ENCODE assay signal across 1 cellular context in the genomic region with DNA sequence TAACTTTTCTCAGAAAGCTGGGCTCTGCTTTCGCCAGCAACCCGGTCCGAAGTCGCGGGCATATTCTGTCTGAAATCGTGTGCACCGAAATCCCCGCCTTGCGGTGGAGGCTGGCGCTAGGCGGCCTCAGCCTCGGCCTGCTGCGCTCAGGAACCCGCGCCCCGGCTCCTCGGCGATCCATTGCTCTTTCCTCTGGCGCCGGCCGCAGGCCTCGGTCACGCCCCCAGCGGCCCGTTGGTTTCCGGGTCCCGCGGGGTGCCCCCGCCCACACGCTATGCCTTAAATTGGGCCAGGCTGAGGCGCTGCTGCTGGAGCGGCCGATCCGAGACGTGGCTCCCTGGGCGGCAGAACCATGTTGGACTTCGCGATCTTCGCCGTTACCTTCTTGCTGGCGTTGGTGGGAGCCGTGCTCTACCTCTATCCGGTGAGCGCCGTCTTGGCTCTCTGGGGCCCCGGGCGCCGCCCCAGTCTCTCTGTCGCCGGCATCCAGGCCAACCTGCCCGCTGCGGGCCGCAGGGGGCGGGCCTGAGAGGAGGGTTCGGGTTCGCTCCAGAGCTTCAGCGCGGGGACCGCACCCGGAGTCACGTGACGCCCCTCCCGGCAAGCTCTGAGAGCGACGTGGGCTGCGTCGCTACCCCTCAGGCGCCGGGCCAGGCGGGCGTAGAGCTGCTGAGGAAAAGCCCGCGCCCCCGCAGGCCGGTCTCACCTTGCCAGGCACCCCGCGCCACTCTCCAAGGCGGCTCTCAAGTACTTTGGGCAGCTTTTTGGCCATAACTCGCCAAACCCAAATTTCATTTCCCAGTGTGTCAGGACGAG.
A peak's percentile ranks its signal among the peaks of the same experiment; 100 is the strongest.
TF ChIP-seq lines count a peak whose summit lies in the region.

A gene with protein sequence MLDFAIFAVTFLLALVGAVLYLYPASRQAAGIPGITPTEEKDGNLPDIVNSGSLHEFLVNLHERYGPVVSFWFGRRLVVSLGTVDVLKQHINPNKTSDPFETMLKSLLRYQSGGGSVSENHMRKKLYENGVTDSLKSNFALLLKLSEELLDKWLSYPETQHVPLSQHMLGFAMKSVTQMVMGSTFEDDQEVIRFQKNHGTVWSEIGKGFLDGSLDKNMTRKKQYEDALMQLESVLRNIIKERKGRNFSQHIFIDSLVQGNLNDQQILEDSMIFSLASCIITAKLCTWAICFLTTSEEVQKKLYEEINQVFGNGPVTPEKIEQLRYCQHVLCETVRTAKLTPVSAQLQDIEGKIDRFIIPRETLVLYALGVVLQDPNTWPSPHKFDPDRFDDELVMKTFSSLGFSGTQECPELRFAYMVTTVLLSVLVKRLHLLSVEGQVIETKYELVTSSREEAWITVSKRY (plus strand): TSS at position 308 of the 816 bp plus-strand sequence. CDS start 45 bp downstream, at position 353.

TF ChIP-seq in HepG2, 621 proteins besides CTCF, POLR2A, EP300 and RAD21 (continued from another document and continues in another):
- TF ChIP-seq, protein P1, sequence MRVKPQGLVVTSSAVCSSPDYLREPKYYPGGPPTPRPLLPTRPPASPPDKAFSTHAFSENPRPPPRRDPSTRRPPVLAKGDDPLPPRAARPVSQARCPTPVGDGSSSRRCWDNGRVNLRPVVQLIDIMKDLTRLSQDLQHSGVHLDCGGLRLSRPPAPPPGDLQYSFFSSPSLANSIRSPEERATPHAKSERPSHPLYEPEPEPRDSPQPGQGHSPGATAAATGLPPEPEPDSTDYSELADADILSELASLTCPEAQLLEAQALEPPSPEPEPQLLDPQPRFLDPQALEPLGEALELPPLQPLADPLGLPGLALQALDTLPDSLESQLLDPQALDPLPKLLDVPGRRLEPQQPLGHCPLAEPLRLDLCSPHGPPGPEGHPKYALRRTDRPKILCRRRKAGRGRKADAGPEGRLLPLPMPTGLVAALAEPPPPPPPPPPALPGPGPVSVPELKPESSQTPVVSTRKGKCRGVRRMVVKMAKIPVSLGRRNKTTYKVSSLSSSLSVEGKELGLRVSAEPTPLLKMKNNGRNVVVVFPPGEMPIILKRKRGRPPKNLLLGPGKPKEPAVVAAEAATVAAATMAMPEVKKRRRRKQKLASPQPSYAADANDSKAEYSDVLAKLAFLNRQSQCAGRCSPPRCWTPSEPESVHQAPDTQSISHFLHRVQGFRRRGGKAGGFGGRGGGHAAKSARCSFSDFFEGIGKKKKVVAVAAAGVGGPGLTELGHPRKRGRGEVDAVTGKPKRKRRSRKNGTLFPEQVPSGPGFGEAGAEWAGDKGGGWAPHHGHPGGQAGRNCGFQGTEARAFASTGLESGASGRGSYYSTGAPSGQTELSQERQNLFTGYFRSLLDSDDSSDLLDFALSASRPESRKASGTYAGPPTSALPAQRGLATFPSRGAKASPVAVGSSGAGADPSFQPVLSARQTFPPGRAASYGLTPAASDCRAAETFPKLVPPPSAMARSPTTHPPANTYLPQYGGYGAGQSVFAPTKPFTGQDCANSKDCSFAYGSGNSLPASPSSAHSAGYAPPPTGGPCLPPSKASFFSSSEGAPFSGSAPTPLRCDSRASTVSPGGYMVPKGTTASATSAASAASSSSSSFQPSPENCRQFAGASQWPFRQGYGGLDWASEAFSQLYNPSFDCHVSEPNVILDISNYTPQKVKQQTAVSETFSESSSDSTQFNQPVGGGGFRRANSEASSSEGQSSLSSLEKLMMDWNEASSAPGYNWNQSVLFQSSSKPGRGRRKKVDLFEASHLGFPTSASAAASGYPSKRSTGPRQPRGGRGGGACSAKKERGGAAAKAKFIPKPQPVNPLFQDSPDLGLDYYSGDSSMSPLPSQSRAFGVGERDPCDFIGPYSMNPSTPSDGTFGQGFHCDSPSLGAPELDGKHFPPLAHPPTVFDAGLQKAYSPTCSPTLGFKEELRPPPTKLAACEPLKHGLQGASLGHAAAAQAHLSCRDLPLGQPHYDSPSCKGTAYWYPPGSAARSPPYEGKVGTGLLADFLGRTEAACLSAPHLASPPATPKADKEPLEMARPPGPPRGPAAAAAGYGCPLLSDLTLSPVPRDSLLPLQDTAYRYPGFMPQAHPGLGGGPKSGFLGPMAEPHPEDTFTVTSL (CRISPR knock-in tag; IDR thresholded peaks at IDR 0.05; ENCODE audit: borderline replicate concordance) = no peak; the same call in 1 of the 2 replicates
- TF ChIP-seq ZBTB7A (CRISPR knock-in tag; IDR thresholded peaks at IDR 0.05) (peak; percentile 91), EED (CRISPR knock-in tag; IDR thresholded peaks at IDR 0.05) (peak; percentile 20), HNRNPLL (IDR thresholded peaks at IDR 0.05; ENCODE audit: low read depth, low read length, poor library complexity, severe bottlenecking) (peak; percentile 90), RAD51 (IDR thresholded peaks at IDR 0.05; ENCODE audit: borderline replicate concordance) (peak; percentile 98), SOX6 (IDR thresholded peaks at IDR 0.05) (no peak), SOX6 (CRISPR knock-in tag; IDR thresholded peaks at IDR 0.05) (peak; percentile 91), YY1 (IDR thresholded peaks at IDR 0.05; ENCODE audit: insufficient read depth, insufficient replicate concordance, low read depth, low read length) (peak; percentile 87), PHB2 (IDR thresholded peaks at IDR 0.05; ENCODE audit: partially characterized antibody) (no peak), ZNF547 (CRISPR knock-in tag; IDR thresholded peaks at IDR 0.05) (peak; percentile 99), KAT8 (CRISPR knock-in tag; IDR thresholded peaks at IDR 0.05) (peak; percentile 97), SNRNP70 (IDR thresholded peaks at IDR 0.05; ENCODE audit: low read depth, low read length) (no peak), NFKB2 (CRISPR knock-in tag; IDR thresholded peaks at IDR 0.05; ENCODE audit: borderline replicate concordance) (peak; percentile 91; the same call in 1 of the 2 replicates), ZMYM3 (CRISPR knock-in tag; IDR thresholded peaks at IDR 0.05) (peak; percentile 96), ZNF510 (CRISPR knock-in tag; IDR thresholded peaks at IDR 0.05; ENCODE audit: low read depth) (peak; percentile 85; the same call in 1 of the 2 replicates), ZNF570 (CRISPR knock-in tag; IDR thresholded peaks at IDR 0.05; ENCODE audit: borderline replicate concordance) (peak; percentile 35; the same call in 1 of the 2 replicates), AKAP8 (CRISPR knock-in tag; IDR thresholded peaks at IDR 0.05) (peak; percentile 75; the same call in 1 of the 2 replicates), KLF16 (CRISPR knock-in tag; IDR thresholded peaks at IDR 0.05) (peak in 1 of 2 experiments; percentile 98; a peak in 2 of 4 replicates), EHMT2 (IDR thresholded peaks at IDR 0.05; ENCODE audit: borderline replicate concordance, low read depth, low read length) (no peak), HNRNPH1 (optimal IDR thresholded peaks at IDR 0.05; ENCODE audit: low read depth, low read length) (no peak), ZNF441 (CRISPR knock-in tag; IDR thresholded peaks at IDR 0.05; ENCODE audit: borderline replicate concordance) (peak; percentile 80), GPN1 (CRISPR knock-in tag; IDR thresholded peaks at IDR 0.05; ENCODE audit: borderline replicate concordance) (no peak), NCOA2 (CRISPR knock-in tag; IDR thresholded peaks at IDR 0.05) (peak; percentile 17; the same call in 1 of the 2 replicates), RBFOX2 (IDR thresholded peaks at IDR 0.05; ENCODE audit: low read depth, low read length) (peak; percentile 99), JDP2 (CRISPR knock-in tag; IDR thresholded peaks at IDR 0.05; ENCODE audit: borderline replicate concordance) (no peak; the same call in 1 of the 2 replicates), DPF2 (CRISPR knock-in tag; IDR thresholded peaks at IDR 0.05; ENCODE audit: borderline replicate concordance, low read depth) (no peak), REPIN1 (CRISPR knock-in tag; IDR thresholded peaks at IDR 0.05; ENCODE audit: borderline replicate concordance, low read depth) (peak; percentile 94)
- TF ChIP-seq, protein P2, sequence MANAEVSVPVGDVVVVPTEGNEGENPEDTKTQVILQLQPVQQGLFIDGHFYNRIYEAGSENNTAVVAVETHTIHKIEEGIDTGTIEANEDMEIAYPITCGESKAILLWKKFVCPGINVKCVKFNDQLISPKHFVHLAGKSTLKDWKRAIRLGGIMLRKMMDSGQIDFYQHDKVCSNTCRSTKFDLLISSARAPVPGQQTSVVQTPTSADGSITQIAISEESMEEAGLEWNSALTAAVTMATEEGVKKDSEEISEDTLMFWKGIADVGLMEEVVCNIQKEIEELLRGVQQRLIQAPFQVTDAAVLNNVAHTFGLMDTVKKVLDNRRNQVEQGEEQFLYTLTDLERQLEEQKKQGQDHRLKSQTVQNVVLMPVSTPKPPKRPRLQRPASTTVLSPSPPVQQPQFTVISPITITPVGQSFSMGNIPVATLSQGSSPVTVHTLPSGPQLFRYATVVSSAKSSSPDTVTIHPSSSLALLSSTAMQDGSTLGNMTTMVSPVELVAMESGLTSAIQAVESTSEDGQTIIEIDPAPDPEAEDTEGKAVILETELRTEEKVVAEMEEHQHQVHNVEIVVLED (CRISPR knock-in tag; IDR thresholded peaks at IDR 0.05; ENCODE audit: borderline replicate concordance) = peak; percentile 96
- TF ChIP-seq, protein P3, sequence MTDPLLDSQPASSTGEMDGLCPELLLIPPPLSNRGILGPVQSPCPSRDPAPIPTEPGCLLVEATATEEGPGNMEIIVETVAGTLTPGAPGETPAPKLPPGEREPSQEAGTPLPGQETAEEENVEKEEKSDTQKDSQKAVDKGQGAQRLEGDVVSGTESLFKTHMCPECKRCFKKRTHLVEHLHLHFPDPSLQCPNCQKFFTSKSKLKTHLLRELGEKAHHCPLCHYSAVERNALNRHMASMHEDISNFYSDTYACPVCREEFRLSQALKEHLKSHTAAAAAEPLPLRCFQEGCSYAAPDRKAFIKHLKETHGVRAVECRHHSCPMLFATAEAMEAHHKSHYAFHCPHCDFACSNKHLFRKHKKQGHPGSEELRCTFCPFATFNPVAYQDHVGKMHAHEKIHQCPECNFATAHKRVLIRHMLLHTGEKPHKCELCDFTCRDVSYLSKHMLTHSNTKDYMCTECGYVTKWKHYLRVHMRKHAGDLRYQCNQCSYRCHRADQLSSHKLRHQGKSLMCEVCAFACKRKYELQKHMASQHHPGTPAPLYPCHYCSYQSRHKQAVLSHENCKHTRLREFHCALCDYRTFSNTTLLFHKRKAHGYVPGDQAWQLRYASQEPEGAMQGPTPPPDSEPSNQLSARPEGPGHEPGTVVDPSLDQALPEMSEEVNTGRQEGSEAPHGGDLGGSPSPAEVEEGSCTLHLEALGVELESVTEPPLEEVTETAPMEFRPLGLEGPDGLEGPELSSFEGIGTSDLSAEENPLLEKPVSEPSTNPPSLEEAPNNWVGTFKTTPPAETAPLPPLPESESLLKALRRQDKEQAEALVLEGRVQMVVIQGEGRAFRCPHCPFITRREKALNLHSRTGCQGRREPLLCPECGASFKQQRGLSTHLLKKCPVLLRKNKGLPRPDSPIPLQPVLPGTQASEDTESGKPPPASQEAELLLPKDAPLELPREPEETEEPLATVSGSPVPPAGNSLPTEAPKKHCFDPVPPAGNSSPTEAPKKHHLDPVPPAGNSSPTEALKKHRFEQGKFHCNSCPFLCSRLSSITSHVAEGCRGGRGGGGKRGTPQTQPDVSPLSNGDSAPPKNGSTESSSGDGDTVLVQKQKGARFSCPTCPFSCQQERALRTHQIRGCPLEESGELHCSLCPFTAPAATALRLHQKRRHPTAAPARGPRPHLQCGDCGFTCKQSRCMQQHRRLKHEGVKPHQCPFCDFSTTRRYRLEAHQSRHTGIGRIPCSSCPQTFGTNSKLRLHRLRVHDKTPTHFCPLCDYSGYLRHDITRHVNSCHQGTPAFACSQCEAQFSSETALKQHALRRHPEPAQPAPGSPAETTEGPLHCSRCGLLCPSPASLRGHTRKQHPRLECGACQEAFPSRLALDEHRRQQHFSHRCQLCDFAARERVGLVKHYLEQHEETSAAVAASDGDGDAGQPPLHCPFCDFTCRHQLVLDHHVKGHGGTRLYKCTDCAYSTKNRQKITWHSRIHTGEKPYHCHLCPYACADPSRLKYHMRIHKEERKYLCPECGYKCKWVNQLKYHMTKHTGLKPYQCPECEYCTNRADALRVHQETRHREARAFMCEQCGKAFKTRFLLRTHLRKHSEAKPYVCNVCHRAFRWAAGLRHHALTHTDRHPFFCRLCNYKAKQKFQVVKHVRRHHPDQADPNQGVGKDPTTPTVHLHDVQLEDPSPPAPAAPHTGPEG (CRISPR knock-in tag; IDR thresholded peaks at IDR 0.05) = no peak; the same call in none of the 2 replicates
- TF ChIP-seq, protein P4, sequence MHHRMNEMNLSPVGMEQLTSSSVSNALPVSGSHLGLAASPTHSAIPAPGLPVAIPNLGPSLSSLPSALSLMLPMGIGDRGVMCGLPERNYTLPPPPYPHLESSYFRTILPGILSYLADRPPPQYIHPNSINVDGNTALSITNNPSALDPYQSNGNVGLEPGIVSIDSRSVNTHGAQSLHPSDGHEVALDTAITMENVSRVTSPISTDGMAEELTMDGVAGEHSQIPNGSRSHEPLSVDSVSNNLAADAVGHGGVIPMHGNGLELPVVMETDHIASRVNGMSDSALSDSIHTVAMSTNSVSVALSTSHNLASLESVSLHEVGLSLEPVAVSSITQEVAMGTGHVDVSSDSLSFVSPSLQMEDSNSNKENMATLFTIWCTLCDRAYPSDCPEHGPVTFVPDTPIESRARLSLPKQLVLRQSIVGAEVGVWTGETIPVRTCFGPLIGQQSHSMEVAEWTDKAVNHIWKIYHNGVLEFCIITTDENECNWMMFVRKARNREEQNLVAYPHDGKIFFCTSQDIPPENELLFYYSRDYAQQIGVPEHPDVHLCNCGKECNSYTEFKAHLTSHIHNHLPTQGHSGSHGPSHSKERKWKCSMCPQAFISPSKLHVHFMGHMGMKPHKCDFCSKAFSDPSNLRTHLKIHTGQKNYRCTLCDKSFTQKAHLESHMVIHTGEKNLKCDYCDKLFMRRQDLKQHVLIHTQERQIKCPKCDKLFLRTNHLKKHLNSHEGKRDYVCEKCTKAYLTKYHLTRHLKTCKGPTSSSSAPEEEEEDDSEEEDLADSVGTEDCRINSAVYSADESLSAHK (CRISPR knock-in tag; IDR thresholded peaks at IDR 0.05; ENCODE audit: borderline replicate concordance) = no peak
- TF ChIP-seq, protein P5, sequence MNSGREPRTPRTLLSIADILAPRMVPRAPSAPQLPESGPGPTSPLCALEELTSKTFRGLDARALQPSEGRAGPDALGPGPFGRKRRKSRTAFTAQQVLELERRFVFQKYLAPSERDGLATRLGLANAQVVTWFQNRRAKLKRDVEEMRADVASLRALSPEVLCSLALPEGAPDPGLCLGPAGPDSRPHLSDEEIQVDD (CRISPR knock-in tag; IDR thresholded peaks at IDR 0.05; ENCODE audit: borderline replicate concordance) = peak; percentile 73; the same call in 1 of the 2 replicates
- TF ChIP-seq, protein P6, sequence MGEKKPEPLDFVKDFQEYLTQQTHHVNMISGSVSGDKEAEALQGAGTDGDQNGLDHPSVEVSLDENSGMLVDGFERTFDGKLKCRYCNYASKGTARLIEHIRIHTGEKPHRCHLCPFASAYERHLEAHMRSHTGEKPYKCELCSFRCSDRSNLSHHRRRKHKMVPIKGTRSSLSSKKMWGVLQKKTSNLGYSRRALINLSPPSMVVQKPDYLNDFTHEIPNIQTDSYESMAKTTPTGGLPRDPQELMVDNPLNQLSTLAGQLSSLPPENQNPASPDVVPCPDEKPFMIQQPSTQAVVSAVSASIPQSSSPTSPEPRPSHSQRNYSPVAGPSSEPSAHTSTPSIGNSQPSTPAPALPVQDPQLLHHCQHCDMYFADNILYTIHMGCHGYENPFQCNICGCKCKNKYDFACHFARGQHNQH (CRISPR knock-in tag; IDR thresholded peaks at IDR 0.05) = peak; percentile 95
